In genomic region chr2:113370030-113370429, GRCh38 we compare ENCODE assay signal across 19 cellular contexts.
DNase-seq lines count a peak whose midpoint lies in the region; ATAC-seq, FAIRE-seq and TF ChIP-seq lines count a peak whose summit lies in the region.
"Had no signal": no experiment of that assay in that cellular context is flagged by ENCODE, and none has a peak within 500 bp of the region (broad histone marks: within the 10 kb centered on the region; RNA-seq: fewer than 3 reads in every experiment).

No MANE protein-coding gene starts in this region.

- intact Hi-C loops in Calu3 (cut with micrococcal nuclease; ENCODE audit: unreplicated experiment) (loop anchor here (1.0 to 2.0 kb wide), 4 partner anchors 87 to 166 kb away; no protein-coding TSS in a partner anchor), right lobe of liver (cut with DNase I) (loop anchor here in 1 of 2 donors (5.0 kb wide), 1 partner anchor 123 kb away; no protein-coding TSS in a partner anchor), thyroid gland (cut with DNase I) (loop anchor here (5.0 to 10.0 kb wide), 3 partner anchors 123 to 235 kb away; no protein-coding TSS in a partner anchor)

- no peak overlapping the region for H3K4me3 ChIP-seq in astrocyte (ENCODE audit: insufficient read depth, low read depth, low read length)
- H3K4me3 ChIP-seq in right lobe of liver = no peak overlapping the region
- H3K4me3 ChIP-seq in thyroid gland (replicated peaks in 1 of 3) = no peak overlapping the region
- H3K4me3 ChIP-seq: PC-9 had no signal

- H3K9ac ChIP-seq in astrocyte (ENCODE audit: low read length) = no peak overlapping the region

- H3K4me2 ChIP-seq in astrocyte (ENCODE audit: low read length) = no peak overlapping the region

- H3K9me3 Mint-ChIP-seq in Calu3 (ENCODE audit: low read depth, unreplicated experiment) (no peaks in the 10 kb centered on the region), astrocyte (ENCODE audit: unreplicated experiment) (peaks cover 3% of the 10 kb centered on the region)

- TF ChIP-seq POLR2A in right lobe of liver (IDR thresholded peaks at IDR 0.05) (no peak), thyroid gland (IDR thresholded peaks at IDR 0.05) (no peak)

- H3K79me2 ChIP-seq in astrocyte (ENCODE audit: insufficient read depth, low read length) = no peaks in the 10 kb centered on the region

- H3K36me3 Mint-ChIP-seq in Calu3 (ENCODE audit: insufficient read depth, unreplicated experiment) = no peaks in the 10 kb centered on the region
- peaks cover 2% of the 10 kb centered on the region for H3K36me3 Mint-ChIP-seq in astrocyte (ENCODE audit: low read depth, unreplicated experiment)
- H3K36me3 Mint-ChIP-seq: CD4-positive, CD25-positive, alpha-beta regulatory T cell had no signal

- no peaks in the 10 kb centered on the region for H3K27me3 Mint-ChIP-seq in Calu3 (ENCODE audit: unreplicated experiment)
- peaks cover 18% of the 10 kb centered on the region for H3K27me3 Mint-ChIP-seq in astrocyte (ENCODE audit: low read depth, unreplicated experiment)

- H3K27me3 ChIP-seq in astrocyte (ENCODE audit: insufficient read depth, low read length) (no peaks in the 10 kb centered on the region), right lobe of liver (no peaks in the 10 kb centered on the region), thyroid gland (no peaks in the 10 kb centered on the region)

- H3K4me1 Mint-ChIP-seq in Calu3 (ENCODE audit: low read depth, unreplicated experiment) (peaks cover 25% of the 10 kb centered on the region), astrocyte (ENCODE audit: low read depth, unreplicated experiment) (peaks cover 11% of the 10 kb centered on the region)

- H3K4me3 Mint-ChIP-seq in Calu3 (ENCODE audit: low read depth, unreplicated experiment) (no peak overlapping the region), astrocyte (ENCODE audit: unreplicated experiment) (no peak overlapping the region)
- H3K4me3 Mint-ChIP-seq: CD4-positive, CD25-positive, alpha-beta regulatory T cell had no signal

- H4K20me1 ChIP-seq in astrocyte (ENCODE audit: insufficient read depth, low read length) = no peaks in the 10 kb centered on the region

- H2AFZ ChIP-seq in astrocyte (ENCODE audit: low read depth, low read length) = peak overlapping the region; percentile 13
- H2AFZ ChIP-seq: PC-9 had no signal

- DNase-seq in Calu3 = peak; percentile 24
- DNase-seq in astrocyte (ENCODE audit: low read depth) = no peak
- peak in 2 of 3 donors; percentile 39 to 57 for DNase-seq in right lobe of liver
- no peak for DNase-seq in thyroid gland
- no peak for DNase-seq in NCI-H2029 treated with DMSO at 0.1 percent for 48 hours (lab: John Stamatoyannopoulos, UW)
- no peak for DNase-seq in hypothalamus (lab: John Stamatoyannopoulos, UW)
- DNase-seq in activated CD4-positive, alpha-beta T cell treated with anti-CD3 and anti-CD28 coated beads, Interleukin-2, amount 50 U/mL, for 4 hours = no peak
- DNase-seq: DMS 273 treated with DMSO at 0.1 percent for 48 hours, Kasumi-1, NCI-H1694, NCI-H2081 treated with DMSO at 0.1 percent for 48 hours, NCI-H2171 treated with DMSO at 0.1 percent for 48 hours, NCI-H446, NCI-H526, SHP77, SW 1271 had no signal

- WGBS in right lobe of liver (ENCODE audit: insufficient coverage, low coverage, low lambda C conversion rate, missing lambda C conversion rate) = 15% methylated on average over 5 of the region's 5 CpGs
- 49 to 53% methylated on average over 5 of the region's 5 CpGs for WGBS in thyroid gland, 2 donors

- H3K27ac ChIP-seq in astrocyte (ENCODE audit: low read depth, low read length) = no peak overlapping the region
- peak overlapping the region; percentile 58 to 85 (median 64) for H3K27ac ChIP-seq in right lobe of liver
- peak overlapping the region in 2 of 3 donors; percentile 47 to 63 for H3K27ac ChIP-seq in thyroid gland
- H3K27ac ChIP-seq: PC-9 had no signal

- H3K36me3 ChIP-seq in astrocyte (ENCODE audit: insufficient read depth, low read length) (no peaks in the 10 kb centered on the region), right lobe of liver (no peaks in the 10 kb centered on the region), thyroid gland (no peaks in the 10 kb centered on the region)

- H3K9me3 ChIP-seq in astrocyte (ENCODE audit: insufficient read depth, low read depth, low read length) (no peaks in the 10 kb centered on the region), right lobe of liver (no peaks in the 10 kb centered on the region), thyroid gland (no peaks in the 10 kb centered on the region)

- CTCF ChIA-PET in Calu3 (lab: Charles Lee) = interaction anchor here (0.6 to 2.7 kb wide), 20 partner anchors 8 to 290 kb away, joined by 3 to 37 read pairs (median 4); no protein-coding TSS in a partner anchor

- ATAC-seq in right lobe of liver = peak; percentile 77 to 80 (median 79)

- no peak for FAIRE-seq in astrocyte (lab: Jason Lieb, UNC)
- FAIRE-seq: G401.6 had no signal

- peak overlapping the region; percentile 50 for H3K27ac Mint-ChIP-seq in Calu3 (ENCODE audit: unreplicated experiment)
- H3K27ac Mint-ChIP-seq in astrocyte (ENCODE audit: unreplicated experiment) = no peak overlapping the region
- H3K27ac Mint-ChIP-seq: CD4-positive, CD25-positive, alpha-beta regulatory T cell had no signal

- no peak for TF ChIP-seq CTCF in Calu3 (IDR thresholded peaks at IDR 0.05; ENCODE audit: unreplicated experiment)
- no peak for TF ChIP-seq CTCF in astrocyte (IDR thresholded peaks at IDR 0.05; ENCODE audit: insufficient read depth, low read depth, low read length)
- no peak for TF ChIP-seq CTCF in right lobe of liver (IDR thresholded peaks at IDR 0.05)
- no peak for TF ChIP-seq CTCF in thyroid gland (IDR thresholded peaks at IDR 0.05)

- BruUV-seq in Calu3 (replicated peaks; lab: Mats Ljungman, UMichigan) = no TSS peak

- H3K4me1 ChIP-seq in astrocyte (ENCODE audit: insufficient read depth, low read length) (peaks cover 2% of the 10 kb centered on the region), right lobe of liver (peaks cover 0 to 12% (median 0%) of the 10 kb centered on the region in 4 donors), thyroid gland (peaks cover 16 to 24% of the 10 kb centered on the region in 2 donors)

Comparison
In these comparisons a context has a peak if more than half of its experiments do, and no peak if none do; other contexts are left out.
1. DNase-seq: peak in Calu3 (single experiment) and right lobe of liver (2 of 3); none in astrocyte (single experiment), thyroid gland (0 of 2), NCI-H2029 treated with DMSO at 0.1 percent for 48 hours (single experiment), hypothalamus (0 of 51) and activated CD4-positive, alpha-beta T cell treated with anti-CD3 and anti-CD28 coated beads, Interleukin-2, amount 50 U/mL, for 4 hours (0 of 2).